ENCODE assay signal across 20 cellular contexts in genomic region chr9:16243798-16244197, GRCh38.
DNase-seq lines count a peak whose midpoint lies in the region; TF ChIP-seq lines count a peak whose summit lies in the region.
"Had no signal": no experiment of that assay in that cellular context is flagged by ENCODE, and none has a peak within 500 bp of the region (broad histone marks: within the 10 kb centered on the region; RNA-seq: fewer than 3 reads in every experiment).

No MANE protein-coding gene starts in this region.

- TF ChIP-seq CTCF in hepatocyte (IDR thresholded peaks at IDR 0.05; ENCODE audit: poor library complexity) (no peak), SK-N-SH (IDR thresholded peaks at IDR 0.05) (no peak), prostate gland (IDR thresholded peaks at IDR 0.05) (no peak), tibial nerve (IDR thresholded peaks at IDR 0.05) (no peak)

- no peak overlapping the region for H3K9ac ChIP-seq in SK-N-SH

- H3K79me2 ChIP-seq in hepatocyte (no peaks in the 10 kb centered on the region), SK-N-SH (ENCODE audit: insufficient read depth) (no peaks in the 10 kb centered on the region)

- no peaks in the 10 kb centered on the region for H3K27me3 ChIP-seq in hepatocyte
- no peaks in the 10 kb centered on the region for H3K27me3 ChIP-seq in neuron (ENCODE audit: insufficient read depth, low read length)
- no peaks in the 10 kb centered on the region for H3K27me3 ChIP-seq in SK-N-SH (ENCODE audit: insufficient read depth)
- no peaks in the 10 kb centered on the region for H3K27me3 ChIP-seq in prostate gland (replicated peaks; ENCODE audit: insufficient read depth)
- H3K27me3 ChIP-seq in tibial nerve: no peaks in the 10 kb centered on the region

- intact Hi-C loops in prostate gland (cut with DNase I): no loop called here

- H3K9me2 ChIP-seq in hepatocyte (replicated peaks; ENCODE audit: insufficient read depth): no peaks in the 10 kb centered on the region
- no peaks in the 10 kb centered on the region for H3K9me2 ChIP-seq in SK-N-SH

- WGBS in hepatocyte (ENCODE audit: low lambda C conversion rate, missing lambda C conversion rate): 71% methylated on average over 5 of the region's 5 CpGs
- 88% methylated on average over 5 of the region's 5 CpGs for WGBS in SK-N-SH (ENCODE audit: low lambda C conversion rate)
- 76% methylated on average over 5 of the region's 5 CpGs for WGBS in prostate gland
- WGBS in tibial nerve, 2 donors: 75 to 83% methylated on average over 5 of the region's 5 CpGs

- TF ChIP-seq RAD21 in SK-N-SH (IDR thresholded peaks at IDR 0.05; ENCODE audit: low read length): no peak

- H3K4me2 ChIP-seq in hepatocyte (no peak overlapping the region), SK-N-SH (no peak overlapping the region)

- in situ Hi-C loops in Caki2 (cut with HindIII; ENCODE audit: low pct_unique_long_range_greater_than_20kb, low sequenced_read_pairs): loop anchor here (25.0 kb wide), 1 partner anchor 94 kb away; no protein-coding TSS in a partner anchor

- no peak overlapping the region for H3K4me3 ChIP-seq in hepatocyte
- no peak overlapping the region for H3K4me3 ChIP-seq in neuron (ENCODE audit: low read length)
- H3K4me3 ChIP-seq in SK-N-SH (ENCODE audit: low read depth in 2 of 2, low read length in 1 of 2): no peak overlapping the region
- H3K4me3 ChIP-seq in prostate gland: no peak overlapping the region
- H3K4me3 ChIP-seq in tibial nerve: no peak overlapping the region
- H3K4me3 ChIP-seq: skin epidermis had no signal

- DNase-seq in Caki2 (ENCODE audit: low read depth) (peak; percentile 89), NCI-H69 (lab: John Stamatoyannopoulos, UW) (peak; percentile 28), hepatocyte (ENCODE audit: low spot score) (peak; percentile 14), SK-N-SH (no peak), foreskin melanocyte (no peak), prostate gland (ENCODE audit: low spot score) (no peak), tibial nerve (ENCODE audit: low spot score in 2 of 2) (no peak)
- DNase-seq: activated CD4-positive, alpha-beta T cell treated with anti-CD3 and anti-CD28 coated beads for 36 hours; activated naive CD4-positive, alpha-beta T cell treated with Interleukin-2 at 50 U/mL for 16 hours; activated T-cell treated with anti-CD3 and anti-CD28 coated beads, Interleukin-2, amount 50 U/mL, for 48 hours; Caco-2; effector memory CD8-positive, alpha-beta T cell; EL; left cardiac atrium; MM.1S; naive thymus-derived CD4-positive, alpha-beta T cell; NCI-H82; SHP77 treated with DMSO at 0.1 percent for 48 hours had no signal

- H3K36me3 ChIP-seq in hepatocyte (replicated peaks; ENCODE audit: insufficient read depth, low read depth) (no peaks in the 10 kb centered on the region), neuron (ENCODE audit: insufficient read depth, low read length) (no peaks in the 10 kb centered on the region), SK-N-SH (replicated peaks in 1 of 2; ENCODE audit: control insufficient read depth in 1 of 2, insufficient read depth in 2 of 2, low read length in 1 of 2) (no peaks in the 10 kb centered on the region), prostate gland (no peaks in the 10 kb centered on the region), tibial nerve (no peaks in the 10 kb centered on the region)

- POLR2A ChIA-PET in SK-N-SH (lab: Yijun Ruan, JAX): no interaction called here

- CTCF ChIA-PET in SK-N-SH (lab: Yijun Ruan, JAX): interaction anchor here (0.8 kb wide), 1 partner anchor 10 kb away, joined by 4 read pairs; no protein-coding TSS in a partner anchor

- no peaks in the 10 kb centered on the region for H3K9me3 ChIP-seq in hepatocyte (ENCODE audit: low read depth)
- no peaks in the 10 kb centered on the region for H3K9me3 ChIP-seq in neuron (ENCODE audit: low read length)
- no peaks in the 10 kb centered on the region for H3K9me3 ChIP-seq in SK-N-SH
- H3K9me3 ChIP-seq in prostate gland: no peaks in the 10 kb centered on the region
- peaks cover 0 to 4% (median 0%) of the 10 kb centered on the region in 4 donors for H3K9me3 ChIP-seq in tibial nerve
- H3K9me3 ChIP-seq: Caco-2 had no signal

- H4K20me1 ChIP-seq in hepatocyte (ENCODE audit: insufficient read depth, poor library complexity, severe bottlenecking) (no peaks in the 10 kb centered on the region), SK-N-SH (ENCODE audit: insufficient read depth) (no peaks in the 10 kb centered on the region)

- TF ChIP-seq EP300 in SK-N-SH (IDR thresholded peaks at IDR 0.05; ENCODE audit: borderline replicate concordance in 1 of 2, low read depth in 1 of 2, low read length in 1 of 2) (no peak), tibial nerve (IDR thresholded peaks at IDR 0.05) (no peak)

- no peak for TF ChIP-seq POLR2A in prostate gland (IDR thresholded peaks at IDR 0.05)
- no peak for TF ChIP-seq POLR2A in tibial nerve (IDR thresholded peaks at IDR 0.05)

- H3K27ac ChIP-seq in hepatocyte (no peak overlapping the region), SK-N-SH (ENCODE audit: low read depth in 2 of 2, low read length in 1 of 2) (no peak overlapping the region), prostate gland (no peak overlapping the region), tibial nerve (no peak overlapping the region)
- H3K27ac ChIP-seq: skin epidermis had no signal

- H2AFZ ChIP-seq in hepatocyte (peak overlapping the region; percentile 24), neuron (ENCODE audit: low read depth, low read length) (peak overlapping the region; percentile 12), SK-N-SH (ENCODE audit: low read depth) (no peak overlapping the region)

- no peaks in the 10 kb centered on the region for H3F3A ChIP-seq in SK-N-SH (replicated peaks; ENCODE audit: insufficient read depth)

- H3K4me1 ChIP-seq in hepatocyte (ENCODE audit: insufficient read depth) (peaks cover 5% of the 10 kb centered on the region), neuron (ENCODE audit: insufficient read depth, low read length) (peaks cover 28% of the 10 kb centered on the region), SK-N-SH (ENCODE audit: control insufficient read depth in 1 of 2, insufficient read depth in 2 of 2, low read depth in 1 of 2, low read length in 1 of 2) (peaks cover 0 to 23% of the 10 kb centered on the region in 2 experiments; a peak in 2 of 4 replicates), prostate gland (replicated peaks) (no peaks in the 10 kb centered on the region), tibial nerve (peaks cover 0 to 16% (median 0%) of the 10 kb centered on the region in 4 donors)
- H3K4me1 ChIP-seq: Caco-2 had no signal

TF ChIP-seq in SK-N-SH, 30 proteins besides CTCF, POLR2A, EP300 and RAD21:
- TF ChIP-seq TAF1 (IDR thresholded peaks at IDR 0.05; ENCODE audit: borderline replicate concordance, low read depth, low read length) (no peak), NRF1 (IDR thresholded peaks at IDR 0.05; ENCODE audit: low read depth, low read length) (no peak), MEF2A (IDR thresholded peaks at IDR 0.05; ENCODE audit: borderline replicate concordance, low read depth) (no peak), EZH2phosphoT487 (IDR thresholded peaks at IDR 0.05; ENCODE audit: borderline replicate concordance, low read depth) (no peak), MXI1 (IDR thresholded peaks at IDR 0.05; ENCODE audit: low read depth, low read length) (no peak)

Comparison
In these comparisons a context has a peak if more than half of its experiments do, and no peak if none do; other contexts are left out.
1. DNase-seq: peak in Caki2 (single experiment), NCI-H69 (single experiment) and hepatocyte (single experiment); none in SK-N-SH (single experiment), foreskin melanocyte (single experiment), prostate gland (single experiment) and tibial nerve (0 of 2).